In the genomic region with DNA sequence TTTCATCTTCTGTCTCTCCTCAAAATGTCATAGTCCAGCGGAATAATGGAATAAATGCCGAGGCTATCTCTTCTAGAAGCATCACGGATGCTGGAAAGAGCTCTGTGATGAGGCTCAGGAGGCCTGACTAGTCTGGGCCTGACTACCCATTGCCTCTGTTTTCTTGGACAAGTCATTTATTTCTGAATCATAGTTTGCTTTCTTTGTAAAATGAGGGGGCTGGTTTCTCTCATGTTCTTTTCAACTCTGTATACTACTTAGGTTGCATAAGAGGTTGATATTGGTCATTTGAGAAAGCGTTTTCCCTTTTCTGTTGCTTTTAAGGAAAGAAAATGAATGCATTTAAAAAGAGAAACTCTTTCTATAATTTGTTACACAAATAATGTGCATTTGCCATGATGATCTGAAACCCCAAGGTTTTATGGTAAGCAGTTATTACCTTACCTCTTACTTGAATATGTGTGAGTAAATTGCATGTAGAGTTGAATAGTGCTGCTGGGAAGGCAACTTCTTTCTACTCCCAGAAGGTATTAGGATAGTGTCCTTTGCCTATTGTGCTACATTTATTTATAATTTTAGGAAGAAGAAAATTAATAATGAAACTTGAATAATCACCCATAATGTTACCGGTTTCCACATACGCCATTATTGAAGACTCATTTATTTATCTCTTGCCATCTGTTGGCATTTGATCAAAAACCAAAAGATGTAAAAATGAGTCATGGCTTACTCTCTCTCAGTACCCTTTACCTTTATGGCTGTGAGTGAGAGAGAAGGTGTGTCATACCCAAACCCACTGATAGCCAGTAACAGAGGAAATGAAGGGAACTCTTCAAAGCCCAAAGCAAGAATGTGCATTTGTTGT, we compare ENCODE assay signal across 15 cellular contexts.
A peak's percentile ranks its signal among the peaks of the same experiment; 100 is the strongest.
DNase-seq lines count a peak whose midpoint lies in the region; ATAC-seq and TF ChIP-seq lines count a peak whose summit lies in the region.
"Had no signal": no experiment of that assay in that cellular context is flagged by ENCODE, and none has a peak within 500 bp of the region (broad histone marks: within the 10 kb centered on the region; RNA-seq: fewer than 3 reads in every experiment).

No MANE protein-coding gene starts in this region.

- no peaks in the 10 kb centered on the region for H3K9me3 ChIP-seq in CD4-positive, CD25-positive, alpha-beta regulatory T cell (ENCODE audit: control insufficient read depth in 2 of 2, low read length in 2 of 2)
- no peaks in the 10 kb centered on the region for H3K9me3 ChIP-seq in Caco-2
- H3K9me3 ChIP-seq: right atrium auricular region had no signal

- peaks cover 7 to 14% (median 10%) of the 10 kb centered on the region in 4 donors for H3K4me1 Mint-ChIP-seq in CD4-positive, CD25-positive, alpha-beta regulatory T cell
- H3K4me1 Mint-ChIP-seq in activated B cell treated with CpG ODN at 0.5 μM for 24 hours (peaks cover 1% of the 10 kb centered on the region), Caco-2 (ENCODE audit: low read depth, unreplicated experiment) (no peaks in the 10 kb centered on the region)

- H3K4me3 Mint-ChIP-seq in CD4-positive, CD25-positive, alpha-beta regulatory T cell, result no peak overlapping the region
- H3K4me3 Mint-ChIP-seq in activated B cell treated with CpG ODN at 0.5 μM for 24 hours (no peak overlapping the region), Caco-2 (ENCODE audit: unreplicated experiment) (no peak overlapping the region)

- CTCF ChIA-PET in activated B cell treated with CpG ODN at 0.5 μM for 24 hours (lab: Charles Lee), result interaction anchor here (3.4 kb wide), 1 partner anchor 12 kb away, joined by 11 read pairs; no protein-coding TSS in a partner anchor
- CTCF ChIA-PET in Caco-2 (lab: Charles Lee), result no interaction called here

- H3K27ac Mint-ChIP-seq in CD4-positive, CD25-positive, alpha-beta regulatory T cell, result peak overlapping the region in 1 of 3 donors; percentile 14
- H3K27ac Mint-ChIP-seq in activated B cell treated with CpG ODN at 0.5 μM for 24 hours (no peak overlapping the region), Caco-2 (ENCODE audit: unreplicated experiment) (no peak overlapping the region)

- BruUV-seq in Caco-2 (replicated peaks; lab: Mats Ljungman, UMichigan), result no TSS peak

- H3K9me3 Mint-ChIP-seq in CD4-positive, CD25-positive, alpha-beta regulatory T cell, result peaks cover 0 to 1% (median 0%) of the 10 kb centered on the region in 7 donors
- H3K9me3 Mint-ChIP-seq in activated B cell treated with CpG ODN at 0.5 μM for 24 hours, result no peaks in the 10 kb centered on the region
- no peaks in the 10 kb centered on the region for H3K9me3 Mint-ChIP-seq in Caco-2 (ENCODE audit: unreplicated experiment)

- peaks cover 40% of the 10 kb centered on the region for H3K27me3 Mint-ChIP-seq in CD4-positive, CD25-positive, alpha-beta regulatory T cell
- peaks cover 4% of the 10 kb centered on the region for H3K27me3 Mint-ChIP-seq in activated B cell treated with CpG ODN at 0.5 μM for 24 hours
- H3K27me3 Mint-ChIP-seq in Caco-2 (ENCODE audit: insufficient read depth, unreplicated experiment), result no peaks in the 10 kb centered on the region

- no peak overlapping the region for H3K27ac ChIP-seq in CD4-positive, CD25-positive, alpha-beta regulatory T cell (ENCODE audit: insufficient read depth, low read length, poor library complexity, severe bottlenecking)
- H3K27ac ChIP-seq: C4-2B, coronary artery, right atrium auricular region had no signal

- intact Hi-C loops in activated B cell treated with CpG ODN at 0.5 μM for 24 hours (cut with micrococcal nuclease), result no loop called here
- intact Hi-C loops in Caco-2 (cut with micrococcal nuclease; ENCODE audit: unreplicated experiment), result no loop called here

- POLR2A ChIA-PET in activated B cell treated with CpG ODN at 0.5 μM for 24 hours (lab: Charles Lee) (no interaction called here), Caco-2 (lab: Charles Lee) (no interaction called here)

- H3K36me3 Mint-ChIP-seq in CD4-positive, CD25-positive, alpha-beta regulatory T cell, result no peaks in the 10 kb centered on the region
- H3K36me3 Mint-ChIP-seq in activated B cell treated with CpG ODN at 0.5 μM for 24 hours (ENCODE audit: low read depth) (no peaks in the 10 kb centered on the region), Caco-2 (ENCODE audit: insufficient read depth, unreplicated experiment) (no peaks in the 10 kb centered on the region)

- no peaks in the 10 kb centered on the region for H3K4me1 ChIP-seq in CD4-positive, CD25-positive, alpha-beta regulatory T cell (ENCODE audit: control insufficient read depth, insufficient read depth, low read length, poor library complexity, severe bottlenecking)
- H3K4me1 ChIP-seq in Caco-2, result no peaks in the 10 kb centered on the region
- H3K4me1 ChIP-seq: right atrium auricular region had no signal

- H3K4me3 ChIP-seq in CD4-positive, CD25-positive, alpha-beta regulatory T cell (ENCODE audit: low read depth, low read length), result peak overlapping the region; percentile 24
- no peak overlapping the region for H3K4me3 ChIP-seq in fibroblast of pulmonary artery (replicated peaks; ENCODE audit: low read depth, low read length)
- no peak overlapping the region for H3K4me3 ChIP-seq in Caco-2 (ENCODE audit: low read depth, low read length)
- H3K4me3 ChIP-seq: coronary artery, right atrium auricular region had no signal

- TF ChIP-seq CTCF in activated B cell treated with CpG ODN at 0.5 μM for 24 hours (IDR thresholded peaks at IDR 0.05) (no peak), fibroblast of pulmonary artery (IDR thresholded peaks at IDR 0.05; ENCODE audit: low read length, missing control alignments) (no peak), Caco-2 (IDR thresholded peaks at IDR 0.05; ENCODE audit: insufficient read depth in 1 of 2, low read depth in 1 of 2, low read length in 1 of 2, severe bottlenecking in 1 of 2, unreplicated experiment in 1 of 2) (no peak)

- H3K36me3 ChIP-seq in CD4-positive, CD25-positive, alpha-beta regulatory T cell (ENCODE audit: control insufficient read depth, insufficient read depth, low read length), result no peaks in the 10 kb centered on the region
- no peaks in the 10 kb centered on the region for H3K36me3 ChIP-seq in Caco-2 (ENCODE audit: control insufficient read depth, insufficient read depth, low read length)
- H3K36me3 ChIP-seq: right atrium auricular region had no signal

- DNase-seq in CD4-positive, CD25-positive, alpha-beta regulatory T cell, result peak in 2 of 3 donors; percentile 47 to 79
- no peak for DNase-seq in activated B cell treated with CpG ODN at 0.5 μM for 24 hours
- DNase-seq in fibroblast of pulmonary artery (ENCODE audit: low read depth), result peak; percentile 41
- DNase-seq in globus pallidus (ENCODE audit: low spot score), result no peak
- no peak for DNase-seq in Caco-2
- DNase-seq in OCI-M2 (lab: John Stamatoyannopoulos, UW; ENCODE audit: unreplicated experiment), result no peak
- DNase-seq: mesenchymal stem cell, NCI-H2171, Right ventricle myocardium superior had no signal

- ATAC-seq in CD4-positive, CD25-positive, alpha-beta regulatory T cell (ENCODE audit: low read depth in 2 of 2), result peak; percentile 98 to 100
- peak; percentile 64 for ATAC-seq in GM18520 (IDR thresholded peaks at IDR 0.05; ENCODE audit: unreplicated experiment)
- ATAC-seq in activated B cell treated with CpG ODN at 0.5 μM for 24 hours (ENCODE audit: low read depth), result peak; percentile 54
- no peak for ATAC-seq in HG03025 (IDR thresholded peaks at IDR 0.05; ENCODE audit: low FRiP score, unreplicated experiment)
- ATAC-seq: HepG2 had no signal

- peaks cover 14% of the 10 kb centered on the region for H3K27me3 ChIP-seq in CD4-positive, CD25-positive, alpha-beta regulatory T cell (ENCODE audit: control insufficient read depth, insufficient read depth, low read length)
- H3K27me3 ChIP-seq in Caco-2 (replicated peaks; ENCODE audit: control insufficient read depth, insufficient read depth, low read length), result no peaks in the 10 kb centered on the region
- H3K27me3 ChIP-seq: right atrium auricular region had no signal

Comparison
In these comparisons a context has a peak if more than half of its experiments do, and no peak if none do; other contexts are left out.
1. DNase-seq: peak in CD4-positive, CD25-positive, alpha-beta regulatory T cell (2 of 3) and fibroblast of pulmonary artery (single experiment); none in activated B cell treated with CpG ODN at 0.5 μM for 24 hours (single experiment), globus pallidus (single experiment), Caco-2 (0 of 2) and OCI-M2 (single experiment).